In genomic region chr5:69451941-69452652, GRCh38 we compare ENCODE assay signal across 1 cellular context.
TF ChIP-seq lines count a peak whose summit lies in the region.

No MANE protein-coding gene starts in this region.

TF ChIP-seq in HepG2, 621 proteins besides CTCF, POLR2A, EP300 and RAD21 (continued from another document and continues in another):
- TF ChIP-seq TRAFD1 (CRISPR knock-in tag; IDR thresholded peaks at IDR 0.05; ENCODE audit: borderline replicate concordance) (no peak), MTF1 (CRISPR knock-in tag; IDR thresholded peaks at IDR 0.05) (no peak), CCAR2 (optimal IDR thresholded peaks at IDR 0.05; ENCODE audit: low read depth, low read length) (no peak), RXRB (CRISPR knock-in tag; IDR thresholded peaks at IDR 0.05; ENCODE audit: borderline replicate concordance) (peak; percentile 77; the same call in 1 of the 2 replicates), JUN (CRISPR knock-in tag; IDR thresholded peaks at IDR 0.05) (no peak), BRCA1 (CRISPR knock-in tag; IDR thresholded peaks at IDR 0.05) (no peak), REST (IDR thresholded peaks at IDR 0.05; ENCODE audit: borderline replicate concordance in 1 of 2, low read depth in 1 of 2, low read length in 2 of 2) (0 out of 4 replicates have a peak, but pooled peaks of 1 of the 2 experiments have one; percentile 29), FOXP4 (CRISPR knock-in tag; IDR thresholded peaks at IDR 0.05) (peak; percentile 72), ZNF253 (CRISPR knock-in tag; IDR thresholded peaks at IDR 0.05; ENCODE audit: borderline replicate concordance) (no peak), GABPA (IDR thresholded peaks at IDR 0.05; ENCODE audit: low read depth, low read length) (no peak), GABPA (CRISPR knock-in tag; IDR thresholded peaks at IDR 0.05; ENCODE audit: low read depth) (no peak), MAZ (IDR thresholded peaks at IDR 0.05; ENCODE audit: borderline replicate concordance, low read depth, low read length) (no peak), MAZ (CRISPR knock-in tag; IDR thresholded peaks at IDR 0.05; ENCODE audit: low read depth) (0 out of 2 replicates have a peak, but pooled peaks have one; percentile 14), SOX13 (IDR thresholded peaks at IDR 0.05) (no peak), SOX13 (CRISPR knock-in tag; conservative IDR thresholded peaks at IDR 0.05 in 1 of 2, IDR thresholded peaks at IDR 0.05 in 1 of 2) (peak in 1 of 2 experiments; percentile 79; a peak in 2 of 4 replicates), ZNF891 (CRISPR knock-in tag; IDR thresholded peaks at IDR 0.05) (no peak), PHF21A (CRISPR knock-in tag; IDR thresholded peaks at IDR 0.05) (peak; percentile 18; the same call in 1 of the 2 replicates), NCOA5 (CRISPR knock-in tag; IDR thresholded peaks at IDR 0.05) (no peak), ZNF180 (CRISPR knock-in tag; IDR thresholded peaks at IDR 0.05; ENCODE audit: borderline replicate concordance, low read depth) (no peak), TBP (CRISPR knock-in tag; IDR thresholded peaks at IDR 0.05) (no peak), NR2C2 (CRISPR knock-in tag; IDR thresholded peaks at IDR 0.05; ENCODE audit: borderline replicate concordance) (peak; percentile 20; the same call in 1 of the 2 replicates), ZNF512 (CRISPR knock-in tag; IDR thresholded peaks at IDR 0.05) (peak; percentile 88; the same call in 1 of the 2 replicates), JARID2 (CRISPR knock-in tag; IDR thresholded peaks at IDR 0.05; ENCODE audit: insufficient replicate concordance) (no peak), MAF1 (CRISPR knock-in tag; IDR thresholded peaks at IDR 0.05; ENCODE audit: borderline replicate concordance) (no peak), ZSCAN22 (CRISPR knock-in tag; IDR thresholded peaks at IDR 0.05) (no peak), KDM6A (CRISPR knock-in tag; IDR thresholded peaks at IDR 0.05; ENCODE audit: low read depth) (peak; percentile 84), MYNN (CRISPR knock-in tag; IDR thresholded peaks at IDR 0.05; ENCODE audit: low read depth) (no peak), ZNF331 (CRISPR knock-in tag; IDR thresholded peaks at IDR 0.05) (0 out of 2 replicates have a peak, but pooled peaks have one; percentile 15), NCOR1 (IDR thresholded peaks at IDR 0.05; ENCODE audit: borderline replicate concordance, low read length) (peak; percentile 51; the same call in 1 of the 2 replicates), ZHX1 (CRISPR knock-in tag; IDR thresholded peaks at IDR 0.05; ENCODE audit: low read depth) (no peak), GATAD2A (CRISPR knock-in tag; IDR thresholded peaks at IDR 0.05) (peak; percentile 82), ZNF468 (CRISPR knock-in tag; IDR thresholded peaks at IDR 0.05) (no peak), ZBTB40 (IDR thresholded peaks at IDR 0.05) (no peak), ZBTB40 (CRISPR knock-in tag; IDR thresholded peaks at IDR 0.05) (no peak), ZGPAT (CRISPR knock-in tag; IDR thresholded peaks at IDR 0.05) (peak; percentile 74), ZNF761 (CRISPR knock-in tag; conservative IDR thresholded peaks at IDR 0.05) (no peak), HIVEP1 (CRISPR knock-in tag; IDR thresholded peaks at IDR 0.05) (no peak), HDAC2 (CRISPR knock-in tag; IDR thresholded peaks at IDR 0.05) (peak; percentile 82), RELA (CRISPR knock-in tag; IDR thresholded peaks at IDR 0.05) (no peak), POGZ (CRISPR knock-in tag; IDR thresholded peaks at IDR 0.05) (no peak)
